In genomic region chrX:107715331-107716044, GRCh38 we compare ENCODE assay signal across 8 cellular contexts.
DNase-seq lines count a peak whose midpoint lies in the region; ATAC-seq and TF ChIP-seq lines count a peak whose summit lies in the region.

No MANE protein-coding gene starts in this region.

- no TSS peak for BruUV-seq in OCI-LY7 (replicated peaks; lab: Mats Ljungman, UMichigan)

- ATAC-seq in CD4-positive, alpha-beta T cell (ENCODE audit: poor library complexity), result no peak

- in situ Hi-C loops in KBM-7 (cut with MboI; ENCODE audit: low pct_unique_long_range_greater_than_20kb, low sequenced_read_pairs), result no loop called here

- no peaks in the 10 kb centered on the region for H3K9me3 Mint-ChIP-seq in CD4-positive, alpha-beta T cell

- H3K4me3 ChIP-seq in OCI-LY7 (ENCODE audit: low read depth, low read length, poor library complexity, severe bottlenecking) (peak overlapping the region; percentile 91), coronary artery (peak overlapping the region; percentile 82), mononuclear cell (ENCODE audit: low read length) (peak overlapping the region; percentile 93)

- H3K27ac Mint-ChIP-seq in CD4-positive, alpha-beta T cell, result peak overlapping the region; percentile 99

- intact Hi-C loops in CD4-positive, alpha-beta T cell (cut with DNase I, micrococcal nuclease), result loop anchor here in 1 of 2 experiments (5.0 kb wide), 1 partner anchor 58 kb away; no protein-coding TSS in a partner anchor
- intact Hi-C loops in OCI-LY7 (cut with micrococcal nuclease; ENCODE audit: unreplicated experiment), result loop anchor here (5.0 kb wide), 2 partner anchors 58 to 253 kb away; no protein-coding TSS in a partner anchor

- H3K27ac ChIP-seq in CD4-positive, alpha-beta T cell (ENCODE audit: low read depth, low read length), result peak overlapping the region; percentile 91
- H3K27ac ChIP-seq in OCI-LY7 (ENCODE audit: low read depth, low read length, poor library complexity, severe bottlenecking) (peak overlapping the region; percentile 85), coronary artery (peak overlapping the region; percentile 94 to 97)

- H3K9me3 ChIP-seq in CD4-positive, alpha-beta T cell (ENCODE audit: control insufficient read depth, low read length), result no peaks in the 10 kb centered on the region
- H3K9me3 ChIP-seq in OCI-LY7 (ENCODE audit: low read length) (no peaks in the 10 kb centered on the region), mononuclear cell (ENCODE audit: low read depth, low read length) (no peaks in the 10 kb centered on the region)

- peak overlapping the region; percentile 97 for H3K4me3 Mint-ChIP-seq in CD4-positive, alpha-beta T cell

- H3K4me1 ChIP-seq in OCI-LY7 (ENCODE audit: insufficient read depth, low read length, poor library complexity, severe bottlenecking) (peaks cover 54% of the 10 kb centered on the region), mononuclear cell (ENCODE audit: insufficient read depth, low read length) (peaks cover 64% of the 10 kb centered on the region)

- peak in 4 of 10 experiments; percentile 5 to 29 (median 10) for DNase-seq in CD4-positive, alpha-beta T cell
- peak; percentile 31 for DNase-seq in OCI-LY7 (ENCODE audit: low spot score)
- no peak for DNase-seq in coronary artery (ENCODE audit: low spot score)
- no peak for DNase-seq in SHP77 (lab: John Stamatoyannopoulos, UW)
- no peak for DNase-seq in GM10266 (ENCODE audit: extremely low spot score)
- no peak for DNase-seq in stimulated activated CD4-positive, alpha-beta T cell treated with anti-CD3 and anti-CD28 coated beads, Interleukin-4, amount 100 ng/mL, for 1 hour
- DNase-seq in KBM-7, result no peak

- peaks cover 55% of the 10 kb centered on the region for H3K36me3 Mint-ChIP-seq in CD4-positive, alpha-beta T cell (ENCODE audit: low read depth)

- no peaks in the 10 kb centered on the region for H3K9me2 ChIP-seq in OCI-LY7 (ENCODE audit: insufficient read depth, low read length)

- POLR2A ChIA-PET in CD4-positive, alpha-beta T cell (lab: Charles Lee), result interaction anchor here (1.1 to 14.7 kb wide), 11 partner anchors 9 to 376 kb away, joined by 3 to 754 read pairs (median 12); partner anchors contain the start of genes ATG4A, NCBP2L, PRPS1 and PSMD10
- POLR2A ChIA-PET in OCI-LY7 (lab: Charles Lee), result interaction anchor here (0.8 to 9.1 kb wide), 5 partner anchors 8 to 86 kb away, joined by 3 to 121 read pairs (median 3); partner anchors contain the start of gene PRPS1

- H4K20me1 ChIP-seq in OCI-LY7 (ENCODE audit: insufficient read depth, low read length), result no peaks in the 10 kb centered on the region

- H3K4me2 ChIP-seq in OCI-LY7 (ENCODE audit: low read length), result peak overlapping the region; percentile 80

- peaks cover 4% of the 10 kb centered on the region for H3K27me3 Mint-ChIP-seq in CD4-positive, alpha-beta T cell

- CTCF ChIA-PET in CD4-positive, alpha-beta T cell (lab: Charles Lee), result interaction anchor here (1.0 to 15.2 kb wide), 4 partner anchors 15 to 62 kb away, joined by 3 to 261 read pairs (median 20); partner anchors contain the start of genes NCBP2L and TSC22D3
- CTCF ChIA-PET in OCI-LY7 (lab: Charles Lee; ENCODE audit: unreplicated experiment), result interaction anchor here (2.6 to 3.0 kb wide), 2 partner anchors 39 to 42 kb away, joined by 10 to 19 read pairs; no protein-coding TSS in a partner anchor

- H3K27me3 ChIP-seq in CD4-positive, alpha-beta T cell (ENCODE audit: control insufficient read depth, insufficient read depth, low read length), result no peaks in the 10 kb centered on the region
- no peaks in the 10 kb centered on the region for H3K27me3 ChIP-seq in mononuclear cell (ENCODE audit: insufficient read depth, low read length)

- peaks cover 65% of the 10 kb centered on the region for H3K4me1 Mint-ChIP-seq in CD4-positive, alpha-beta T cell (ENCODE audit: low read depth)

- peaks cover 7% of the 10 kb centered on the region; the same call in 1 of the 2 replicates for H3K79me2 ChIP-seq in OCI-LY7 (ENCODE audit: insufficient read depth, low read depth, low read length)

- H3K36me3 ChIP-seq in OCI-LY7 (ENCODE audit: insufficient read depth, low read length), result peaks cover 26% of the 10 kb centered on the region

- TF ChIP-seq CTCF in CD4-positive, alpha-beta T cell (IDR thresholded peaks at IDR 0.05), result no peak
- no peak for TF ChIP-seq CTCF in OCI-LY7 (conservative IDR thresholded peaks at IDR 0.05; ENCODE audit: low read length)
- TF ChIP-seq CTCF in coronary artery (IDR thresholded peaks at IDR 0.05), result no peak
- no peak for TF ChIP-seq CTCF in GM10266 (IDR thresholded peaks at IDR 0.05; ENCODE audit: control insufficient read depth, insufficient read depth, low read depth, missing control alignments)

- H2AFZ ChIP-seq in OCI-LY7 (ENCODE audit: low read length), result no peak overlapping the region; the same call in 1 of the 2 replicates
